In the genomic region with DNA sequence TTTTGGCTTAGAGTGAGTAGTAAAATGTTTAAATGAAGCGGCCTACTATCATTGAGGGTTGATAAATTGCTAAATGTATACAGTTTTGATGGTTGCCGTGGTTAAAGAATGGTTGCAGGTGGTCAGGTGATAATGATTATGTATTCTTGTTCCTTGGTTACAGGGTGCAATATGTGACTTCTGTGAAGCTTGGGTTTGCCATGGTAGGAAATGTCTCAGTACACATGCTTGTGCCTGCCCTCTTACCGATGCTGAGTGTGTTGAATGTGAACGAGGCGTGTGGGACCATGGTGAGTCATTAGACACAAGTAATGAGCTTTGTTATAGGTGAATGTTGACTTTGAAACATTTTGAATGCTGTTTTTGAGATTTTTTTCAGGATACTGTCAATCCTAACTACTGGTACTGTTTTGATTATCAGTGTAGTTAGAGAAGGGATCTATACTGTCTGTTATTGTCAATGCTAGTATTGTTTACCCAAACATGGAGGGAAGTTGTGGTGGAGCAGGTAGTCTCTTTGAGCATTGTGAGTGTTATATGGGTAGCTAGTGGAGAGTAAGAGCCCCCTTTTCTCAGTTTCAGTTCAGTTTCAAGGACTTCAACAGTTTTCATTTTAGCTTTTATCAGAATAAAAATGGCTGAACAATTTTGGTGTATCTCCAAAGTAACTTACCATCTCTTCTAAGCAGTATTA, we compare ENCODE assay signal across 14 cellular contexts. TPM values are rescaled to one million over a fixed set of nuclear protein-coding genes. Genes with fewer than 3 reads are reported as not detected.
DNase-seq lines count a peak whose midpoint lies in the region; ATAC-seq lines count a peak whose summit lies in the region.
"Had no signal": no experiment of that assay in that cellular context is flagged by ENCODE, and none has a peak within 500 bp of the region (broad histone marks: within the 10 kb centered on the region; RNA-seq: fewer than 3 reads in every experiment).

No MANE protein-coding gene starts in this region.

- ATAC-seq in activated CD8-positive, alpha-beta memory T cell treated with anti-CD3 and anti-CD28 coated beads, Interleukin-2, amount 10 ng/mL, durations not matched to agents 7 days and 5 days: peak; percentile 36
- peak; percentile 50 for ATAC-seq in GM21737 (IDR thresholded peaks at IDR 0.05; ENCODE audit: unreplicated experiment)
- ATAC-seq in HG03342 (IDR thresholded peaks at IDR 0.05; ENCODE audit: unreplicated experiment): peak; percentile 84
- ATAC-seq in naive thymus-derived CD8-positive, alpha-beta T cell: no peak
- no peak for ATAC-seq in GM21717 (IDR thresholded peaks at IDR 0.05; ENCODE audit: unreplicated experiment)

- peaks cover 5% of the 10 kb centered on the region for H3K9me3 Mint-ChIP-seq in activated CD8-positive, alpha-beta memory T cell treated with anti-CD3 and anti-CD28 coated beads, Interleukin-2, amount 10 ng/mL, durations not matched to agents 7 days and 5 days (ENCODE audit: low read depth)
- no peaks in the 10 kb centered on the region for H3K9me3 Mint-ChIP-seq in naive thymus-derived CD8-positive, alpha-beta T cell
- H3K9me3 Mint-ChIP-seq: activated B cell treated with CpG ODN at 0.5 μM for 24 hours; central memory CD8-positive, alpha-beta T cell had no signal

- H3K36me3 Mint-ChIP-seq in activated CD8-positive, alpha-beta memory T cell treated with anti-CD3 and anti-CD28 coated beads, Interleukin-2, amount 10 ng/mL, durations not matched to agents 7 days and 5 days: peaks cover 62% of the 10 kb centered on the region
- peaks cover 6 to 83% (median 27%) of the 10 kb centered on the region in 3 donors for H3K36me3 Mint-ChIP-seq in naive thymus-derived CD8-positive, alpha-beta T cell

- no peaks in the 10 kb centered on the region for H3K27me3 Mint-ChIP-seq in activated CD8-positive, alpha-beta memory T cell treated with anti-CD3 and anti-CD28 coated beads, Interleukin-2, amount 10 ng/mL, durations not matched to agents 7 days and 5 days
- no peaks in the 10 kb centered on the region for H3K27me3 Mint-ChIP-seq in naive thymus-derived CD8-positive, alpha-beta T cell
- H3K27me3 Mint-ChIP-seq: activated B cell treated with CpG ODN at 0.5 μM for 24 hours; central memory CD8-positive, alpha-beta T cell had no signal

- H3K4me1 Mint-ChIP-seq in activated CD8-positive, alpha-beta memory T cell treated with anti-CD3 and anti-CD28 coated beads, Interleukin-2, amount 10 ng/mL, durations not matched to agents 7 days and 5 days: peaks cover 18% of the 10 kb centered on the region
- peaks cover 8 to 19% (median 15%) of the 10 kb centered on the region in 4 donors for H3K4me1 Mint-ChIP-seq in naive thymus-derived CD8-positive, alpha-beta T cell
- H3K4me1 Mint-ChIP-seq: activated B cell treated with CpG ODN at 0.5 μM for 24 hours had no signal

- POLR2A ChIA-PET in naive thymus-derived CD8-positive, alpha-beta T cell (lab: Charles Lee): no interaction called here

- CTCF ChIA-PET in activated CD8-positive, alpha-beta memory T cell treated with anti-CD3 and anti-CD28 coated beads, Interleukin-2, amount 10 ng/mL, durations not matched to agents 7 days and 5 days (lab: Charles Lee): interaction anchor here (1.0 kb wide), 1 partner anchor 10 kb away, joined by 4 read pairs; no protein-coding TSS in a partner anchor

- DNase-seq in activated CD8-positive, alpha-beta memory T cell treated with anti-CD3 and anti-CD28 coated beads, Interleukin-2, amount 10 ng/mL, durations not matched to agents 7 days and 5 days: no peak
- no peak for DNase-seq in activated CD8-positive, alpha-beta memory T cell treated with anti-CD3 and anti-CD28 coated beads, Interleukin-2, amount 50 U/mL, for 4 hours
- DNase-seq in naive thymus-derived CD8-positive, alpha-beta T cell: no peak
- DNase-seq in NCI-H187 (lab: John Stamatoyannopoulos, UW): no peak
- DNase-seq in activated effector memory CD4-positive, alpha-beta T cell treated with Interleukin-2 at 50 U/mL for 16 hours: no peak
- DNase-seq: activated B cell treated with CpG ODN at 0.5 μM for 24 hours; activated naive CD4-positive, alpha-beta T cell treated with Interleukin-2 at 50 U/mL for 16 hours; NCI-H510A; SJCRH30; stimulated activated CD4-positive, alpha-beta T cell treated with anti-CD3 and anti-CD28 coated beads, Interleukin-4, amount 100 ng/mL, for 1 hour had no signal

- peak overlapping the region; percentile 37 for H3K27ac Mint-ChIP-seq in activated CD8-positive, alpha-beta memory T cell treated with anti-CD3 and anti-CD28 coated beads, Interleukin-2, amount 10 ng/mL, durations not matched to agents 7 days and 5 days
- H3K27ac Mint-ChIP-seq in naive thymus-derived CD8-positive, alpha-beta T cell: peak overlapping the region in 8 of 10 donors; percentile 1 to 74 (median 37)
- H3K27ac Mint-ChIP-seq: activated B cell treated with CpG ODN at 0.5 μM for 24 hours had no signal

- H3K4me3 Mint-ChIP-seq in activated CD8-positive, alpha-beta memory T cell treated with anti-CD3 and anti-CD28 coated beads, Interleukin-2, amount 10 ng/mL, durations not matched to agents 7 days and 5 days: no peak overlapping the region
- no peak overlapping the region for H3K4me3 Mint-ChIP-seq in naive thymus-derived CD8-positive, alpha-beta T cell
- H3K4me3 Mint-ChIP-seq: activated B cell treated with CpG ODN at 0.5 μM for 24 hours; central memory CD8-positive, alpha-beta T cell had no signal

RNA-seq across cellular contexts. Expression of gene ZNF330, which starts 8.9 kb away (rescaled TPM):
- total RNA-seq in activated CD8-positive, alpha-beta memory T cell treated with anti-CD3 and anti-CD28 coated beads, Interleukin-2, amount 10 ng/mL, durations not matched to agents 7 days and 5 days: 10 to 100 TPM; 47.2 to 58.7 TPM
- total RNA-seq in naive thymus-derived CD8-positive, alpha-beta T cell: 10 to 100 TPM; 34.8 to 40.2 TPM
- polyA plus RNA-seq in naive thymus-derived CD8-positive, alpha-beta T cell: 10 to 100 TPM; 18.8 to 36.0 (median 24.8) TPM

Comparison
In these comparisons a context has a peak if more than half of its experiments do, and no peak if none do; other contexts are left out.
1. ATAC-seq: peak in activated CD8-positive, alpha-beta memory T cell treated with anti-CD3 and anti-CD28 coated beads, Interleukin-2, amount 10 ng/mL, durations not matched to agents 7 days and 5 days (single experiment), GM21737 (single experiment) and HG03342 (single experiment); none in naive thymus-derived CD8-positive, alpha-beta T cell (0 of 2) and GM21717 (single experiment).